In genomic region chr12:39764944-39765560, GRCh38 we compare ENCODE assay signal across 8 cellular contexts.
DNase-seq lines count a peak whose midpoint lies in the region; FAIRE-seq and TF ChIP-seq lines count a peak whose summit lies in the region.

No MANE protein-coding gene starts in this region.

- H4K20me1 ChIP-seq in H9 (ENCODE audit: control insufficient read depth, insufficient read depth, insufficient read length) (no peaks in the 10 kb centered on the region), astrocyte (ENCODE audit: insufficient read depth, low read length) (no peaks in the 10 kb centered on the region)

- no peak overlapping the region for H2BK20ac ChIP-seq in H9 (ENCODE audit: low read depth, low read length, poor library complexity, severe bottlenecking)

- H3K79me2 ChIP-seq in H9 (ENCODE audit: insufficient read depth, low read length) (no peaks in the 10 kb centered on the region), astrocyte (ENCODE audit: insufficient read depth, low read length) (no peaks in the 10 kb centered on the region)

- TF ChIP-seq EP300 in suprapubic skin (IDR thresholded peaks at IDR 0.05), result no peak

- no CpG with 5 or more reads among the region's 3 CpGs for WGBS in H9 (ENCODE audit: extremely low coverage, insufficient read length, low lambda C conversion rate)
- WGBS in suprapubic skin, result 49% methylated on average over 3 of the region's 3 CpGs

- no peaks in the 10 kb centered on the region for H3K9me3 ChIP-seq in H9 (ENCODE audit: control insufficient read depth, low read depth, low read length)
- no peaks in the 10 kb centered on the region for H3K9me3 ChIP-seq in astrocyte (ENCODE audit: insufficient read depth, low read depth, low read length)
- H3K9me3 ChIP-seq in suprapubic skin, result no peaks in the 10 kb centered on the region

- TF ChIP-seq POLR2A in suprapubic skin (IDR thresholded peaks at IDR 0.05), result no peak

- no peak overlapping the region for H3K14ac ChIP-seq in H9 (ENCODE audit: insufficient read depth, low read length)

- no peaks in the 10 kb centered on the region for H3K36me3 ChIP-seq in astrocyte (ENCODE audit: insufficient read depth, low read length)
- no peaks in the 10 kb centered on the region for H3K36me3 ChIP-seq in suprapubic skin

- no peak overlapping the region for H3K27ac Mint-ChIP-seq in activated CD4-positive, alpha-beta T cell treated with anti-CD3 and anti-CD28 coated beads, Interleukin-2, amount 10 ng/mL, durations not matched to agents 7 days and 5 days
- no peak overlapping the region for H3K27ac Mint-ChIP-seq in H9
- no peak overlapping the region for H3K27ac Mint-ChIP-seq in astrocyte (ENCODE audit: unreplicated experiment)

- H3K27ac ChIP-seq in H9 (ENCODE audit: insufficient read length, low read depth, low read length), result no peak overlapping the region
- no peak overlapping the region for H3K27ac ChIP-seq in astrocyte (ENCODE audit: low read depth, low read length)
- H3K27ac ChIP-seq in suprapubic skin, result no peak overlapping the region

- H3K9me3 Mint-ChIP-seq in activated CD4-positive, alpha-beta T cell treated with anti-CD3 and anti-CD28 coated beads, Interleukin-2, amount 10 ng/mL, durations not matched to agents 7 days and 5 days, result no peaks in the 10 kb centered on the region
- H3K9me3 Mint-ChIP-seq in H9 (peaks cover 2% of the 10 kb centered on the region in 2 experiments; a peak in 3 of 5 replicates), astrocyte (ENCODE audit: unreplicated experiment) (no peaks in the 10 kb centered on the region)

- no peak overlapping the region for H2AFZ ChIP-seq in H9 (ENCODE audit: low read length)
- H2AFZ ChIP-seq in astrocyte (ENCODE audit: low read depth, low read length), result no peak overlapping the region

- peak; percentile 8 for DNase-seq in activated CD4-positive, alpha-beta T cell treated with anti-CD3 and anti-CD28 coated beads, Interleukin-2, amount 10 ng/mL, durations not matched to agents 7 days and 5 days
- DNase-seq in activated CD4-positive, alpha-beta T cell treated with anti-CD3 and anti-CD28 coated beads for 1 hour, result no peak
- no peak for DNase-seq in H9
- peak; percentile 21 for DNase-seq in NCI-H1417 treated with DMSO at 0.1 percent for 48 hours (lab: John Stamatoyannopoulos, UW)
- peak; percentile 36 for DNase-seq in astrocyte (ENCODE audit: low read depth)
- peak; percentile 50 for DNase-seq in iPS-NIHi11 (ENCODE audit: low spot score)
- DNase-seq in suprapubic skin (ENCODE audit: low spot score in 2 of 2), result no peak
- DNase-seq in stimulated activated naive CD4-positive, alpha-beta T cell treated with Interleukin-2 at 50 U/mL for 16 hours (lab: John Stamatoyannopoulos, UW), result no peak

- no peak overlapping the region for H3K4me3 ChIP-seq in astrocyte (ENCODE audit: insufficient read depth, low read depth, low read length)
- H3K4me3 ChIP-seq in suprapubic skin, result no peak overlapping the region

- CTCF ChIA-PET in activated CD4-positive, alpha-beta T cell treated with anti-CD3 and anti-CD28 coated beads, Interleukin-2, amount 10 ng/mL, durations not matched to agents 7 days and 5 days (lab: Charles Lee), result interaction anchor here (0.6 kb wide), 1 partner anchor 301 kb away, joined by 3 read pairs; no protein-coding TSS in a partner anchor

- H2BK12ac ChIP-seq in H9 (ENCODE audit: insufficient read length, low read depth, low read length), result no peak overlapping the region

- peak; percentile 75 for FAIRE-seq in astrocyte (lab: Jason Lieb, UNC)

- H3K23ac ChIP-seq in H9 (ENCODE audit: insufficient read length, low read depth, low read length), result no peak overlapping the region

- no peak overlapping the region for H3T11ph ChIP-seq in H9 (ENCODE audit: low read length)

- no peak overlapping the region for H3K4ac ChIP-seq in H9 (ENCODE audit: low read depth, low read length)

- no peak overlapping the region for H3K4me2 ChIP-seq in H9 (ENCODE audit: insufficient read depth, insufficient read length, low read length)
- H3K4me2 ChIP-seq in astrocyte (ENCODE audit: low read length), result no peak overlapping the region

- H3K4me1 ChIP-seq in H9 (ENCODE audit: insufficient read depth, low read length), result peaks cover 8% of the 10 kb centered on the region; the same call in 1 of the 2 replicates
- no peaks in the 10 kb centered on the region for H3K4me1 ChIP-seq in astrocyte (ENCODE audit: insufficient read depth, low read length)
- H3K4me1 ChIP-seq in suprapubic skin, result no peaks in the 10 kb centered on the region

- no peaks in the 10 kb centered on the region for H3K36me3 Mint-ChIP-seq in activated CD4-positive, alpha-beta T cell treated with anti-CD3 and anti-CD28 coated beads, Interleukin-2, amount 10 ng/mL, durations not matched to agents 7 days and 5 days (ENCODE audit: low read depth)
- H3K36me3 Mint-ChIP-seq in H9 (ENCODE audit: insufficient read depth in 1 of 3, low read depth in 3 of 3) (peaks cover 2 to 8% (median 5%) of the 10 kb centered on the region in 3 experiments; a peak in 4 of 7 replicates), astrocyte (ENCODE audit: low read depth, unreplicated experiment) (no peaks in the 10 kb centered on the region)

- H2BK5ac ChIP-seq in H9 (ENCODE audit: insufficient read length, low read length), result no peak overlapping the region

- no peak overlapping the region for H2BK15ac ChIP-seq in H9 (ENCODE audit: low read depth, low read length)

- POLR2A ChIA-PET in activated CD4-positive, alpha-beta T cell treated with anti-CD3 and anti-CD28 coated beads, Interleukin-2, amount 10 ng/mL, durations not matched to agents 7 days and 5 days (lab: Charles Lee), result no interaction called here

- no peaks in the 10 kb centered on the region for H3K27me3 Mint-ChIP-seq in activated CD4-positive, alpha-beta T cell treated with anti-CD3 and anti-CD28 coated beads, Interleukin-2, amount 10 ng/mL, durations not matched to agents 7 days and 5 days
- no peaks in the 10 kb centered on the region for H3K27me3 Mint-ChIP-seq in H9 (ENCODE audit: low read depth)
- no peaks in the 10 kb centered on the region for H3K27me3 Mint-ChIP-seq in astrocyte (ENCODE audit: low read depth, unreplicated experiment)

- H4K8ac ChIP-seq in H9 (replicated peaks; ENCODE audit: insufficient read length, low read depth, low read length), result no peak overlapping the region

- no peak overlapping the region for H2BK120ac ChIP-seq in H9 (ENCODE audit: low read depth, low read length, poor library complexity, severe bottlenecking)

- no peak overlapping the region for H2AK5ac ChIP-seq in H9 (ENCODE audit: insufficient read length, low read length)

- H3K79me1 ChIP-seq in H9 (ENCODE audit: insufficient read depth, low read depth, low read length, poor library complexity, severe bottlenecking), result no peaks in the 10 kb centered on the region

- no peaks in the 10 kb centered on the region for H3K4me1 Mint-ChIP-seq in activated CD4-positive, alpha-beta T cell treated with anti-CD3 and anti-CD28 coated beads, Interleukin-2, amount 10 ng/mL, durations not matched to agents 7 days and 5 days
- H3K4me1 Mint-ChIP-seq in H9 (peaks cover 9 to 16% of the 10 kb centered on the region in 2 experiments), astrocyte (ENCODE audit: low read depth, unreplicated experiment) (no peaks in the 10 kb centered on the region)

- H4K91ac ChIP-seq in H9 (ENCODE audit: insufficient read length, low read depth, low read length), result no peak overlapping the region

- H3K27me3 ChIP-seq in H9 (ENCODE audit: insufficient read depth, low read length) (no peaks in the 10 kb centered on the region), astrocyte (ENCODE audit: insufficient read depth, low read length) (no peaks in the 10 kb centered on the region), suprapubic skin (no peaks in the 10 kb centered on the region)

- H3K18ac ChIP-seq in H9 (ENCODE audit: insufficient read length, low read depth, low read length), result no peak overlapping the region

- H4K5ac ChIP-seq in H9 (ENCODE audit: insufficient read length, low read depth, low read length), result no peak overlapping the region

- no peaks in the 10 kb centered on the region for H3K23me2 ChIP-seq in H9 (ENCODE audit: insufficient read length, low read depth, low read length, poor library complexity, severe bottlenecking)

- TF ChIP-seq CTCF in H9 (conservative IDR thresholded peaks at IDR 0.05) (peak; percentile 85), astrocyte (IDR thresholded peaks at IDR 0.05; ENCODE audit: insufficient read depth, low read depth, low read length) (peak; percentile 89), suprapubic skin (IDR thresholded peaks at IDR 0.05) (peak; percentile 58 to 75)

- no peak overlapping the region for H3K56ac ChIP-seq in H9 (ENCODE audit: insufficient read length, low read depth, low read length)

- no peak overlapping the region for H3K9ac ChIP-seq in H9 (ENCODE audit: extremely low read depth, insufficient read length, low read length)
- H3K9ac ChIP-seq in astrocyte (ENCODE audit: low read length), result no peak overlapping the region

- no peak overlapping the region for H3K4me3 Mint-ChIP-seq in activated CD4-positive, alpha-beta T cell treated with anti-CD3 and anti-CD28 coated beads, Interleukin-2, amount 10 ng/mL, durations not matched to agents 7 days and 5 days
- H3K4me3 Mint-ChIP-seq in H9 (no peak overlapping the region), astrocyte (ENCODE audit: unreplicated experiment) (no peak overlapping the region)

Comparison
In these comparisons a context has a peak if more than half of its experiments do, and no peak if none do; other contexts are left out.
1. DNase-seq: peak in activated CD4-positive, alpha-beta T cell treated with anti-CD3 and anti-CD28 coated beads, Interleukin-2, amount 10 ng/mL, durations not matched to agents 7 days and 5 days (single experiment), NCI-H1417 treated with DMSO at 0.1 percent for 48 hours (single experiment), astrocyte (single experiment) and iPS-NIHi11 (single experiment); none in activated CD4-positive, alpha-beta T cell treated with anti-CD3 and anti-CD28 coated beads for 1 hour (single experiment), H9 (single experiment), suprapubic skin (0 of 2) and stimulated activated naive CD4-positive, alpha-beta T cell treated with Interleukin-2 at 50 U/mL for 16 hours (single experiment).
2. Peak in every context shown above with its lines, with median percentiles within 50 percentile points of each other: CTCF ChIP-seq.